Comparison of ENCODE assay signal across 16 cellular contexts in the genomic region with DNA sequence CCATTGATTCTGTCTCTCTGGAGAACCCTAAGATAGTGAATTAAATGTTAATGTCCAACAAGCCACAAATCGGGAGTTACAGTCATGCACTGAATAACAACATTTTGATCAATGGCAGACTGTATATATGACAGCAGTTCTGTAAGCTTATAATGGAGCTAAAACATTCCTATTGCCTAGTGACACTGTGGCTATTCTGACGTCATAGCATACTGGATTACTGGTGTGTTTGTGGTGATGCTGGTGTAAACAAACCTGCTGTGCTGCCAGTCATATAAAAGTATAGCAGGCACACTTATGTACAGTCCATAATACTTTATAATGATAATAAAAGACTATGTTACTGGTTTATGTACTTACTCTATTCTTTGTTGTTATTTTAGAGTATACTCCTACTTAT. TPM values are rescaled to one million over a fixed set of nuclear protein-coding genes. Genes with fewer than 3 reads are reported as not detected.
DNase-seq lines count a peak whose midpoint lies in the region; ATAC-seq, FAIRE-seq and TF ChIP-seq lines count a peak whose summit lies in the region.
"Had no signal": no experiment of that assay in that cellular context is flagged by ENCODE, and none has a peak within 500 bp of the region (broad histone marks: within the 10 kb centered on the region; RNA-seq: fewer than 3 reads in every experiment).

No MANE protein-coding gene starts in this region.

- H3K27ac Mint-ChIP-seq in endodermal cell = no peak overlapping the region
- H3K27ac Mint-ChIP-seq: IgD-negative memory B cell; T-helper 1 cell treated with Interleukin-12 subunit alpha and Interleukin-12 subunit beta and Interleukin-4 antibody, amounts not matched to agents 30 μg/mL and 1 μg/mL, for 36 hours had no signal

- H3K9ac ChIP-seq in HepG2 (ENCODE audit: insufficient read depth, low read depth, low read length) (no peak overlapping the region), endodermal cell (ENCODE audit: extremely low read depth, low read length, poor library complexity, severe bottlenecking) (no peak overlapping the region)
- H3K9ac ChIP-seq: GM23248 had no signal

- H3K27me3 Mint-ChIP-seq in endodermal cell (ENCODE audit: insufficient read depth) = no peaks in the 10 kb centered on the region
- H3K27me3 Mint-ChIP-seq: IgD-negative memory B cell had no signal

- H3K4me1 Mint-ChIP-seq in endodermal cell = peaks cover 26% of the 10 kb centered on the region

- POLR2A ChIA-PET in HepG2 (lab: Yijun Ruan, JAX) = no interaction called here

- TF ChIP-seq RAD21 in HepG2 (CRISPR knock-in tag; IDR thresholded peaks at IDR 0.05) = no peak

- DNase-seq in HepG2 (ENCODE audit: low spot score) = no peak
- no peak for DNase-seq in right lobe of liver
- peak; percentile 77 for DNase-seq in M059J (ENCODE audit: low read depth)
- DNase-seq in endodermal cell = no peak
- DNase-seq in HuH-7 (ENCODE audit: low spot score) = no peak
- DNase-seq in NCI-H446 treated with DMSO at 0.1 percent for 48 hours (lab: John Stamatoyannopoulos, UW) = no peak
- DNase-seq in AML-193 (lab: John Stamatoyannopoulos, UW) = no peak
- DNase-seq: GM23248, NCI-H1417 treated with DMSO at 0.1 percent for 48 hours, NCI-H2029 treated with DMSO at 0.1 percent for 48 hours, NCI-H510A treated with DMSO at 0.1 percent for 48 hours, SHP77 treated with DMSO at 0.1 percent for 48 hours had no signal

- in situ Hi-C loops in HepG2 (cut with HindIII; ENCODE audit: extremely low pct_ligation_motif_present, low pct_unique_long_range_greater_than_20kb) = no loop called here

- TF ChIP-seq CTCF in HepG2 (CRISPR knock-in tag; IDR thresholded peaks at IDR 0.05) (no peak), right lobe of liver (IDR thresholded peaks at IDR 0.05) (no peak), endodermal cell (conservative IDR thresholded peaks at IDR 0.05) (no peak)

- intact Hi-C loops in HepG2 (cut with micrococcal nuclease; ENCODE audit: unreplicated experiment) = loop anchor here (5.0 kb wide), 1 partner anchor 368 kb away; no protein-coding TSS in a partner anchor
- intact Hi-C loops in right lobe of liver (cut with DNase I) = no loop called here

- H3K4me3 Mint-ChIP-seq in endodermal cell = no peak overlapping the region
- H3K4me3 Mint-ChIP-seq: IgD-negative memory B cell; T-helper 1 cell treated with Interleukin-12 subunit alpha and Interleukin-12 subunit beta and Interleukin-4 antibody, amounts not matched to agents 30 μg/mL and 1 μg/mL, for 36 hours had no signal

- CTCF ChIA-PET in HepG2 (lab: Yijun Ruan, JAX; ENCODE audit: low intra/inter-chr PET ratio, low total read pairs) = no interaction called here

- TF ChIP-seq EP300 in HepG2 (IDR thresholded peaks at IDR 0.05; ENCODE audit: low read depth in 2 of 2, low read length in 2 of 2) = no peak
- TF ChIP-seq EP300 in HepG2 (CRISPR knock-in tag; IDR thresholded peaks at IDR 0.05; ENCODE audit: borderline replicate concordance) = no peak

- H3K9me3 Mint-ChIP-seq in endodermal cell = peaks cover 80% of the 10 kb centered on the region

- H3K27ac ChIP-seq in HepG2 (ENCODE audit: extremely low read length, insufficient read depth, low read length) (no peak overlapping the region), right lobe of liver (no peak overlapping the region), endodermal cell (ENCODE audit: low read depth, low read length) (no peak overlapping the region)
- H3K27ac ChIP-seq: C4-2B, GM23248 had no signal

- FAIRE-seq in HepG2 (lab: Jason Lieb, UNC) = no peak

- H3K36me3 Mint-ChIP-seq in endodermal cell (ENCODE audit: low read depth) = peaks cover 31% of the 10 kb centered on the region
- H3K36me3 Mint-ChIP-seq: IgD-negative memory B cell had no signal

- no peak overlapping the region for H3K4me3 ChIP-seq in HepG2 (replicated peaks in 1 of 3; ENCODE audit: insufficient read depth in 1 of 3, low read depth in 2 of 3, low read length in 3 of 3)
- no peak overlapping the region for H3K4me3 ChIP-seq in right lobe of liver
- peak overlapping the region; percentile 61 for H3K4me3 ChIP-seq in endodermal cell (ENCODE audit: low read length)
- H3K4me3 ChIP-seq: GM23248 had no signal

- no peak overlapping the region for H3K4me2 ChIP-seq in HepG2 (ENCODE audit: low read depth, low read length)

- no TSS peak for BruUV-seq in HepG2 (replicated peaks; lab: Mats Ljungman, UMichigan)

- ATAC-seq in HepG2 (no peak), right lobe of liver (no peak), HG03175 (IDR thresholded peaks at IDR 0.05; ENCODE audit: unreplicated experiment) (no peak)

- H3K27me3 ChIP-seq in HepG2 (ENCODE audit: control insufficient read depth in 1 of 2, insufficient read depth in 2 of 2, low read length in 2 of 2) (no peaks in the 10 kb centered on the region), right lobe of liver (no peaks in the 10 kb centered on the region), endodermal cell (ENCODE audit: control insufficient read depth, insufficient read depth, low read length, poor library complexity, severe bottlenecking) (no peaks in the 10 kb centered on the region)

- H2AFZ ChIP-seq in HepG2 (ENCODE audit: low read length) = no peak overlapping the region
- H2AFZ ChIP-seq: GM23248 had no signal

- no peaks in the 10 kb centered on the region for H3K9me3 ChIP-seq in HepG2 (ENCODE audit: low read length)
- no peaks in the 10 kb centered on the region for H3K9me3 ChIP-seq in right lobe of liver
- peaks cover 53% of the 10 kb centered on the region for H3K9me3 ChIP-seq in endodermal cell (ENCODE audit: control insufficient read depth, low read length)

- no peaks in the 10 kb centered on the region for H4K20me1 ChIP-seq in HepG2 (ENCODE audit: insufficient read depth, low read length)

- no peaks in the 10 kb centered on the region for H3K36me3 ChIP-seq in HepG2 (replicated peaks in 1 of 2; ENCODE audit: control insufficient read depth in 1 of 2, insufficient read depth in 2 of 2, low read length in 2 of 2)
- H3K36me3 ChIP-seq in right lobe of liver = no peaks in the 10 kb centered on the region
- H3K36me3 ChIP-seq in endodermal cell (ENCODE audit: control insufficient read depth, insufficient read depth, low read length) = no peaks in the 10 kb centered on the region

- no peaks in the 10 kb centered on the region for H3K79me2 ChIP-seq in HepG2 (ENCODE audit: insufficient read depth, low read length)

- H3K4me1 ChIP-seq in HepG2 (ENCODE audit: insufficient read depth, low read length) (peaks cover 31% of the 10 kb centered on the region), right lobe of liver (no peaks in the 10 kb centered on the region), endodermal cell (ENCODE audit: control insufficient read depth, insufficient read depth, low read length) (no peaks in the 10 kb centered on the region)

- WGBS in HepG2 (ENCODE audit: low lambda C conversion rate) = 37% methylated on average over 2 of the region's 2 CpGs
- 59% methylated on average over 2 of the region's 2 CpGs for WGBS in right lobe of liver (ENCODE audit: insufficient coverage, low coverage, low lambda C conversion rate, missing lambda C conversion rate)
- 84 to 86% methylated on average over 1 to 2 of the region's 2 CpGs for WGBS in endodermal cell (ENCODE audit: insufficient coverage in 1 of 2, insufficient read length in 1 of 2), 2 experiments

- TF ChIP-seq POLR2A in HepG2 (IDR thresholded peaks at IDR 0.05; ENCODE audit: insufficient read depth in 1 of 2, low read depth in 2 of 2, low read length in 2 of 2) (no peak), right lobe of liver (IDR thresholded peaks at IDR 0.05) (no peak)

TF ChIP-seq in HepG2, 621 proteins besides CTCF, POLR2A, EP300 and RAD21 (continues in another document):
- TF ChIP-seq ZNF350 (CRISPR knock-in tag; IDR thresholded peaks at IDR 0.05; ENCODE audit: borderline replicate concordance, low read depth) (no peak), MEIS1 (CRISPR knock-in tag; IDR thresholded peaks at IDR 0.05; ENCODE audit: borderline replicate concordance) (no peak), NR2F6 (IDR thresholded peaks at IDR 0.05) (no peak), NR2F6 (CRISPR knock-in tag; IDR thresholded peaks at IDR 0.05) (no peak), CREB1 (IDR thresholded peaks at IDR 0.05) (peak; percentile 94), CREB1 (CRISPR knock-in tag; IDR thresholded peaks at IDR 0.05) (no peak), ZNF557 (CRISPR knock-in tag; IDR thresholded peaks at IDR 0.05) (no peak), ATF7 (IDR thresholded peaks at IDR 0.05) (peak; percentile 85), ATF7 (CRISPR knock-in tag; IDR thresholded peaks at IDR 0.05) (no peak)

RNA-seq across cellular contexts. Expression of a gene that starts 56.7 kb away (rescaled TPM):
- total RNA-seq in HepG2 (2016; rRNA removed; fragmentation: Illumina TruSeq; extraction: Trizol) (4.8 and 5.2 TPM in 2 replicates), right lobe of liver (1 to 10 TPM; 1.0 to 4.9 (median 2.1) TPM), endodermal cell (100 to 1,000 TPM in 1 of 2 donors, 10 to 100 TPM in 1; 56.0 to 101 TPM)
- 2.9 and 3.2 TPM in 2 replicates for total RNA-seq in HepG2 (2016; cell fraction: cytosol; rRNA removed; fragmentation: Illumina TruSeq; extraction: Trizol; ENCODE audit: low read depth)
- 3.7 and 5.0 TPM in 2 replicates for total RNA-seq in HepG2 (2016; cell fraction: insoluble cytoplasmic fraction; rRNA removed; fragmentation: Illumina TruSeq; extraction: Trizol)
- total RNA-seq in HepG2 (2016; cell fraction: membrane; rRNA removed; fragmentation: Illumina TruSeq; extraction: Trizol) = 4.3 and 5.1 TPM in 2 replicates
- 11.2 and 11.5 TPM in 2 replicates for total RNA-seq in HepG2 (2016; cell fraction: nucleus; rRNA removed; fragmentation: Illumina TruSeq; extraction: Trizol)
- polyA plus RNA-seq in HepG2 (2011; rRNA removed) = 4.5 and 4.7 TPM in 2 replicates
- 1.5 and 2.1 TPM in 2 replicates for polyA plus RNA-seq in HepG2 (2011; cell fraction: cytosol; rRNA removed)
- 8.0 and 8.8 TPM in 2 replicates for polyA plus RNA-seq in HepG2 (2011; cell fraction: nucleus; rRNA removed)
- polyA plus RNA-seq in HepG2 (2012) = 4.7 and 5.0 TPM in 2 replicates
- polyA plus RNA-seq in HepG2 (2016; cell fraction: cytosol; fragmentation: Illumina TruSeq; extraction: Trizol; ENCODE audit: low read depth) = 1.6 and 1.7 TPM in 2 replicates
- polyA plus RNA-seq in HepG2 (2016; cell fraction: insoluble cytoplasmic fraction; fragmentation: Illumina TruSeq; extraction: Trizol; ENCODE audit: low read depth) = 8.0 and 8.4 TPM in 2 replicates
- 4.5 and 4.7 TPM in 2 replicates for polyA plus RNA-seq in HepG2 (2016; cell fraction: membrane; fragmentation: Illumina TruSeq; extraction: Trizol; ENCODE audit: low read depth)
- 9.3 and 10.0 TPM in 2 replicates for polyA plus RNA-seq in HepG2 (2016; cell fraction: nucleus; fragmentation: Illumina TruSeq; extraction: Trizol; ENCODE audit: insufficient read depth, low read depth)
- polyA minus RNA-seq in HepG2 (2011; rRNA and poly(A)+ RNA removed; ENCODE audit: low replicate concordance) = 11.8 and 42.9 TPM in 2 replicates
- polyA minus RNA-seq in HepG2 (2011; cell fraction: cytosol; rRNA and poly(A)+ RNA removed) = 2.5 and 3.4 TPM in 2 replicates
- 24.3 and 27.0 TPM in 2 replicates for polyA minus RNA-seq in HepG2 (2011; cell fraction: nucleus; rRNA and poly(A)+ RNA removed)
- 6.8 and 13.3 TPM in 2 replicates for total RNA-seq in M059J (2014; rRNA removed; shearing (Covaris generic))
- 24.8 TPM for polyA plus RNA-seq in endodermal cell (2013, experiment 1 of 2)
- 21.9 TPM for polyA plus RNA-seq in endodermal cell (2013, experiment 2 of 2)
